In the genomic region with DNA sequence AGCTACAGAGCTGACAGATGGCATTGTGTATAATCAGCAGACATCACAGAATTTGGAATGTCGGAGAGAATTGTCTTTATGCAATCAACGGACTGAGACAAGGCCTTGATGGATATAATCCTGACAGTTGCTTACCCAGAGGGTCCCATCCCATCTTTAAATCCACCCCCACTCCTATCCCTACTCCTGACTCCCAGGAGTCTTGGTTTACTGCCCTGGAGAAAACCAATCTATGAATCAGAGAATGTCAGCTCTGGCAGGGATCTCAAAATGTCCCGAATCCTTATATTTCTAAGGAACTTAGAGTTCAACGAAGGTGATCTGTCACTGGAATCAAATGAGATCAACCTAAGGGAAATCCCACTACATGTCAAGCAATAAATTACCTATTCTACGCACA, we compare ENCODE assay signal across 26 cellular contexts.
"Had no signal": no experiment of that assay in that cellular context is flagged by ENCODE, and none has a peak within 500 bp of the region (broad histone marks: within the 10 kb centered on the region; RNA-seq: fewer than 3 reads in every experiment).

No MANE protein-coding gene starts in this region.

- H3K27me3 ChIP-seq: esophagus squamous epithelium, gastrocnemius medialis, left lung had no signal

- H3K4me3 ChIP-seq: esophagus squamous epithelium, gastrocnemius medialis, heart right ventricle, left lung, lower lobe of right lung, mucosa of descending colon had no signal

- H3K36me3 Mint-ChIP-seq: mesothelial cell of epicardium, naive B cell had no signal

- FAIRE-seq: endometrium, islet of Langerhans had no signal

- DNase-seq: cortex of kidney; effector CD8-positive, alpha-beta T cell; effector memory CD8-positive, alpha-beta T cell; endodermal cell; erythroblast; esophagus squamous epithelium; foreskin fibroblast; foreskin melanocyte; gastrocnemius medialis; glutamatergic neuron; head of caudate nucleus; heart right ventricle; hippocampal formation; left cardiac atrium; left lung; left ventricle myocardium superior; lower lobe of right lung; mesenchymal stem cell; mucosa of descending colon; naive B cell had no signal

- H3K36me3 ChIP-seq: esophagus squamous epithelium, gastrocnemius medialis, heart right ventricle, left lung, lower lobe of right lung had no signal

- H3K4me3 Mint-ChIP-seq: dendritic cell treated with granulocyte-macrophage colony-stimulating factor and Interleukin-4, amounts not matched to agents 40 ng/mL and 50 ng/mL, for 4 days; effector memory CD8-positive, alpha-beta T cell; endodermal cell; mesothelial cell of epicardium; naive B cell had no signal

- H3K27me3 Mint-ChIP-seq: dendritic cell treated with granulocyte-macrophage colony-stimulating factor and Interleukin-4, amounts not matched to agents 40 ng/mL and 50 ng/mL, for 4 days; naive B cell had no signal

- H3K9me3 ChIP-seq: esophagus squamous epithelium, gastrocnemius medialis, heart right ventricle, left lung, lower lobe of right lung, mucosa of descending colon had no signal

- H3K27ac Mint-ChIP-seq: dendritic cell treated with granulocyte-macrophage colony-stimulating factor and Interleukin-4, amounts not matched to agents 40 ng/mL and 50 ng/mL, for 4 days; effector memory CD8-positive, alpha-beta T cell; endodermal cell; mesothelial cell of epicardium had no signal

- ATAC-seq: effector memory CD8-positive, alpha-beta T cell; esophagus mucosa; gastrocnemius medialis; heart right ventricle; left cardiac atrium; left ventricle myocardium superior; mucosa of descending colon had no signal

- H3K4me1 Mint-ChIP-seq: endodermal cell, mesothelial cell of epicardium, naive B cell had no signal

- H3K9me3 Mint-ChIP-seq: dendritic cell treated with granulocyte-macrophage colony-stimulating factor and Interleukin-4, amounts not matched to agents 40 ng/mL and 50 ng/mL, for 4 days; endodermal cell; mesothelial cell of epicardium had no signal

- H3K27ac ChIP-seq: epithelial cell of prostate, esophagus squamous epithelium, gastrocnemius medialis, heart right ventricle, left lung, lower lobe of right lung had no signal
